In the genomic region with DNA sequence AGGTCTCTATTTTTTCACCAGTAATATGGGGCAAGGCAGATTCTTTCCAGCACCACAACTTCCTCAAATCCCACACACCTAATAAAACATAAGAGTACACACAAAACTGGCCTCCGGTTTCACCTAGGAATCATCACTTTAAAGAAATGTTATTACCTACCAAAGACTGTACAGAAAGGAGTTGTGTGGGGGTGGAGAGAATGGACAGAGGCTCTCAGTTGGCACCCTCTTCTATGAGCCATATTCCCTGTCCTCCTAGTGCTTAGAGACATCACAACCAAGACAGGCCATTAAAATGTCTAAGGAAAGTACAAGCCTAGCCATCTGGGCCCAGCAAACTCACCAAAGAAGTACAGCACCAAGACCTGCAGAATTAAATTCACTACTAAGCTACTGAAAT, we compare ENCODE assay signal across 13 cellular contexts. TPM values are rescaled to one million over a fixed set of nuclear protein-coding genes. Genes with fewer than 3 reads are reported as not detected.
DNase-seq lines count a peak whose midpoint lies in the region; ATAC-seq and TF ChIP-seq lines count a peak whose summit lies in the region.
"Had no signal": no experiment of that assay in that cellular context is flagged by ENCODE, and none has a peak within 500 bp of the region (broad histone marks: within the 10 kb centered on the region; RNA-seq: fewer than 3 reads in every experiment).

No MANE protein-coding gene starts in this region.

- CTCF ChIA-PET in T-cell (lab: Charles Lee) = interaction anchor here in 1 of 2 donors (0.6 kb wide), 1 partner anchor 20 kb away, joined by 5 read pairs; no protein-coding TSS in a partner anchor

- H2AFZ ChIP-seq in neural progenitor cell (replicated peaks) = no peak overlapping the region

- H3K4me3 Mint-ChIP-seq in chondrocyte (ENCODE audit: unreplicated experiment) (no peak overlapping the region), neural progenitor cell (no peak overlapping the region), T-cell (no peak overlapping the region)
- H3K4me3 Mint-ChIP-seq: activated naive CD8-positive, alpha-beta T cell treated with anti-CD3 and anti-CD28 coated beads, Interleukin-2, amount 10 ng/mL, durations not matched to agents 7 days and 5 days had no signal

- POLR2A ChIA-PET in T-cell (lab: Charles Lee) = no interaction called here

- H4K20me1 ChIP-seq in neural progenitor cell (ENCODE audit: low read depth) = peaks cover 86% of the 10 kb centered on the region

- H3F3A ChIP-seq in neural progenitor cell (ENCODE audit: low read depth) = no peaks in the 10 kb centered on the region

- H3K9me3 ChIP-seq in heart right ventricle = no peaks in the 10 kb centered on the region
- no peaks in the 10 kb centered on the region for H3K9me3 ChIP-seq in neural progenitor cell (ENCODE audit: low read depth)
- H3K9me3 ChIP-seq in uterus = no peaks in the 10 kb centered on the region
- H3K9me3 ChIP-seq: A549 had no signal

- TF ChIP-seq CTCF in heart right ventricle (IDR thresholded peaks at IDR 0.05) (no peak), chondrocyte (IDR thresholded peaks at IDR 0.05) (no peak), neural progenitor cell (IDR thresholded peaks at IDR 0.05) (no peak), uterus (IDR thresholded peaks at IDR 0.05) (no peak)

- peaks cover 96% of the 10 kb centered on the region for H3K79me2 ChIP-seq in neural progenitor cell (ENCODE audit: low read depth)

- H3K4me1 ChIP-seq in heart right ventricle (peaks cover 17 to 92% (median 55%) of the 10 kb centered on the region in 9 donors), neural progenitor cell (peaks cover 26% of the 10 kb centered on the region), uterus (peaks cover 20 to 31% of the 10 kb centered on the region in 2 donors)

- H3K36me3 ChIP-seq in heart right ventricle (no peaks in the 10 kb centered on the region), neural progenitor cell (no peaks in the 10 kb centered on the region), uterus (no peaks in the 10 kb centered on the region)

- H3K27ac ChIP-seq in heart right ventricle (peak overlapping the region in 8 of 10 donors; percentile 41 to 87 (median 71)), neural progenitor cell (no peak overlapping the region), uterus (peak overlapping the region; percentile 89 to 93)
- H3K27ac ChIP-seq: A549 had no signal

- DNase-seq in heart right ventricle (no peak), Right ventricle myocardium superior (no peak), chondrocyte (ENCODE audit: low spot score) (no peak), neural progenitor cell (ENCODE audit: low spot score) (no peak), uterus (peak in 1 of 2 donors; percentile 70), T-cell (no peak), GF-D8 (lab: John Stamatoyannopoulos, UW) (no peak)
- DNase-seq: activated naive CD8-positive, alpha-beta T cell treated with anti-CD3 and anti-CD28 coated beads, Interleukin-2, amount 10 ng/mL, durations not matched to agents 7 days and 5 days; NCI-H2107; retina had no signal

- H3K27ac Mint-ChIP-seq in chondrocyte (ENCODE audit: unreplicated experiment) = peak overlapping the region; percentile 93
- peak overlapping the region; percentile 62 for H3K27ac Mint-ChIP-seq in neural progenitor cell
- no peak overlapping the region for H3K27ac Mint-ChIP-seq in T-cell
- H3K27ac Mint-ChIP-seq: activated naive CD8-positive, alpha-beta T cell treated with anti-CD3 and anti-CD28 coated beads, Interleukin-2, amount 10 ng/mL, durations not matched to agents 7 days and 5 days had no signal

- no peak overlapping the region for H3K9ac ChIP-seq in neural progenitor cell

- TF ChIP-seq POLR2A in uterus (IDR thresholded peaks at IDR 0.05) = no peak

- H3K4me3 ChIP-seq in heart right ventricle = no peak overlapping the region
- H3K4me3 ChIP-seq in neural progenitor cell = no peak overlapping the region
- H3K4me3 ChIP-seq in uterus = no peak overlapping the region
- H3K4me3 ChIP-seq: A549, GM12878 had no signal

- H3K4me1 Mint-ChIP-seq in chondrocyte (ENCODE audit: low read depth) (peaks cover 80% of the 10 kb centered on the region), neural progenitor cell (peaks cover 60% of the 10 kb centered on the region), T-cell (no peaks in the 10 kb centered on the region)
- H3K4me1 Mint-ChIP-seq: activated naive CD8-positive, alpha-beta T cell treated with anti-CD3 and anti-CD28 coated beads, Interleukin-2, amount 10 ng/mL, durations not matched to agents 7 days and 5 days had no signal

- 79 to 90% methylated on average over 1 of the region's 1 CpG for WGBS in heart right ventricle, 2 donors

- no peak overlapping the region for H3K4me2 ChIP-seq in neural progenitor cell
- H3K4me2 ChIP-seq: A549 had no signal

- intact Hi-C loops in heart right ventricle (cut with DNase I) (loop anchor here in 2 of 10 donors (5.0 to 10.0 kb wide), 2 partner anchors 52 to 55 kb away; partner anchors contain the start of gene RBFOX2 (in 2 of the 2)), Right ventricle myocardium superior (cut with DNase I) (no loop called here), uterus (cut with DNase I; ENCODE audit: low total_unique reads) (no loop called here)

- H3K27me3 Mint-ChIP-seq in chondrocyte (ENCODE audit: low read depth) (no peaks in the 10 kb centered on the region), neural progenitor cell (ENCODE audit: insufficient read depth, low read depth) (no peaks in the 10 kb centered on the region), T-cell (peaks cover 10 to 15% of the 10 kb centered on the region in 2 donors)

- H3K36me3 Mint-ChIP-seq in chondrocyte (ENCODE audit: low read depth) (no peaks in the 10 kb centered on the region), neural progenitor cell (peaks cover 2% of the 10 kb centered on the region), T-cell (no peaks in the 10 kb centered on the region)
- H3K36me3 Mint-ChIP-seq: activated naive CD8-positive, alpha-beta T cell treated with anti-CD3 and anti-CD28 coated beads, Interleukin-2, amount 10 ng/mL, durations not matched to agents 7 days and 5 days had no signal

- peak in 1 of 8 donors; percentile 20 for ATAC-seq in heart right ventricle
- no peak for ATAC-seq in Right ventricle myocardium superior (ENCODE audit: poor library complexity)
- no peak for ATAC-seq in T-cell (replicated peaks in 1 of 4)
- no peak for ATAC-seq in HG03175 (IDR thresholded peaks at IDR 0.05; ENCODE audit: unreplicated experiment)
- ATAC-seq: A549, GM12878 had no signal

- H3K9me3 Mint-ChIP-seq in chondrocyte (ENCODE audit: low read depth) (no peaks in the 10 kb centered on the region), neural progenitor cell (no peaks in the 10 kb centered on the region), T-cell (no peaks in the 10 kb centered on the region)
- H3K9me3 Mint-ChIP-seq: activated naive CD8-positive, alpha-beta T cell treated with anti-CD3 and anti-CD28 coated beads, Interleukin-2, amount 10 ng/mL, durations not matched to agents 7 days and 5 days had no signal

- H3K27me3 ChIP-seq in heart right ventricle (no peaks in the 10 kb centered on the region), neural progenitor cell (no peaks in the 10 kb centered on the region), uterus (no peaks in the 10 kb centered on the region)

RNA-seq across cellular contexts. Expression of gene RBFOX2, which starts 56.1 kb away (rescaled TPM):
- total RNA-seq in heart right ventricle = 100 to 1,000 TPM in 4 of 10 donors, 10 to 100 TPM in 6; 68.3 to 105 (median 95.0) TPM
- 10 to 100 TPM; 18.0 to 36.0 TPM for polyA plus RNA-seq in heart right ventricle
- total RNA-seq in Right ventricle myocardium superior = 74.4 TPM
- total RNA-seq in chondrocyte = 140 to 148 TPM (median 147 TPM) in 3 replicates
- 163 and 206 TPM in 2 replicates for total RNA-seq in neural progenitor cell (ENCODE audit: low replicate concordance)
- 100 to 1,000 TPM in 2 of 4 donors, 10 to 100 TPM in 2; 81.0 to 311 (median 147) TPM for total RNA-seq in uterus
- total RNA-seq in T-cell = 1 to 10 TPM in 3 of 5 donors, under 1 TPM in 2; 0.73 to 1.5 (median 1.4) TPM

Comparison
In these comparisons a context has a peak if more than half of its experiments do, and no peak if none do; other contexts are left out.
1. H3K27ac Mint-ChIP-seq: peak in chondrocyte (single experiment) and neural progenitor cell (single experiment); none in T-cell (0 of 2).
2. RNA of gene RBFOX2, which starts 56.1 kb away (total RNA-seq): 81.0 to 311 TPM in uterus, 163 to 206 TPM in neural progenitor cell, 140 to 148 TPM in chondrocyte, 68.3 to 105 TPM in heart right ventricle and 74.4 TPM in Right ventricle myocardium superior (single experiment); 0.73 to 1.5 TPM in T-cell; every median in the first group is over 10 times any median in the second.